ENCODE assay signal across 10 cellular contexts in the genomic region with DNA sequence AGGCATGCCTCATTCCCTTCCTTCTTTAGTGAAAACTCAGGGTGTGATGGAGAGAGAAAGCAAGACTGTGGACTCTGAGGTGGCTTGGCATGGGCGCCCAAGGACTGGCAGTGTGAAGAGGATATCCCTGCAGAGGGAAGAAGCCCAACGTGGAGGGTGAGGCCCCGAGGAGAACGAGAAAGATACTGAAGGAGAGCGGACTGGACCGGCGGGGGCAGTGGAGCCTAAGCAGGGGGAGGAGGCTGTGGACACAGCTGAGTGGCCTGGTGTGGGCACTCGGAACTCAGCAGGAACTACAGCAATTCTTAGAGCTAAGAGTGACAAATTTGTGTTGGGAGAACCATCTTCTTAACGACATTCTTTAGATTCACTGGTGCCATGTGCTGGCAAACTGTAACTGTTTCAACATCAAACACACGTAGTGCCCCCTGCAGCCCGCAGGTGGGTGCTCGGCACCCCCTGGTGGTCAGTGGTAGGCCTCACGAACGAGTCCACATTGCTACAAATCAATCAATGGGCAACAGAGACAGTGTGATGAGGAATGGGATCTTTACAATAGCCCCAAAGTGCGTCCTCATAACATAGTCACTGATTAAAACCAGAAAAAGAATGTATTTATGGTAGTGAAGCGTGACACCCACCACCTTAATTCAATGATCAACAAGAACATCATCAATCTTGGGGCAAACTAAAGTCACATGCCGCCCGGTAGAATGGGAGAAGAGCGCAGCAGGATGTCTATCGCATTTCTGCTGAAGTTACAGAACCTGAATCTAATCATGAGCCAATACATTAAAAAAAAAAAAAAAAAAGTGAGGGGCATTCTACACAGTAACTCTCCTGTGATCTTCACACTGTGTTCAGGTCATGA. TPM values are rescaled to one million over a fixed set of nuclear protein-coding genes. Genes with fewer than 3 reads are reported as not detected.
DNase-seq lines count a peak whose midpoint lies in the region; ATAC-seq and TF ChIP-seq lines count a peak whose summit lies in the region.
"Had no signal": no experiment of that assay in that cellular context is flagged by ENCODE, and none has a peak within 500 bp of the region (broad histone marks: within the 10 kb centered on the region; RNA-seq: fewer than 3 reads in every experiment).

No MANE protein-coding gene starts in this region.

- H3K27ac ChIP-seq in HL-60 (replicated peaks) (no peak overlapping the region), gastrocnemius medialis (no peak overlapping the region)
- H3K27ac ChIP-seq: BLaER1 had no signal

- H3K27me3 Mint-ChIP-seq in WTC11 (ENCODE audit: low read depth), result peaks cover 23% of the 10 kb centered on the region

- no peaks in the 10 kb centered on the region for H3K9me3 ChIP-seq in gastrocnemius medialis
- H3K9me3 ChIP-seq: BLaER1 had no signal

- POLR2A ChIA-PET in WTC11 (lab: Charles Lee), result no interaction called here

- TF ChIP-seq CTCF in HL-60 (IDR thresholded peaks at IDR 0.05; ENCODE audit: insufficient read depth, low read length) (peak; percentile 48), WTC11 (IDR thresholded peaks at IDR 0.05) (peak; percentile 79), fibroblast of pulmonary artery (IDR thresholded peaks at IDR 0.05; ENCODE audit: low read length, missing control alignments) (peak; percentile 67), gastrocnemius medialis (IDR thresholded peaks at IDR 0.05 in 4 of 5, conservative IDR thresholded peaks at IDR 0.05 in 1 of 5) (peak; percentile 19 to 62 (median 39))

- no peak overlapping the region for H3K4me3 ChIP-seq in HL-60 (replicated peaks; ENCODE audit: insufficient read depth, low read length)
- no peak overlapping the region for H3K4me3 ChIP-seq in fibroblast of pulmonary artery (replicated peaks; ENCODE audit: low read depth, low read length)
- no peak overlapping the region for H3K4me3 ChIP-seq in gastrocnemius medialis
- H3K4me3 ChIP-seq: BLaER1 had no signal

- DNase-seq in NCI-H1436 (lab: John Stamatoyannopoulos, UW) (peak; percentile 4), NCI-H1436 treated with DMSO at 0.1 percent for 48 hours (lab: John Stamatoyannopoulos, UW) (no peak), HL-60 (ENCODE audit: low read depth in 1 of 2, low spot score in 1 of 2) (peak; percentile 35 to 43), WTC11 (ENCODE audit: low spot score) (peak; percentile 73), fibroblast of pulmonary artery (ENCODE audit: low read depth) (peak; percentile 30), gastrocnemius medialis (no peak)

- in situ Hi-C loops in gastrocnemius medialis (cut with MboI; ENCODE audit: low sequenced_read_pairs in 4 of 4), result no loop called here

- H3K27me3 ChIP-seq in HL-60 (ENCODE audit: insufficient read depth, poor library complexity, severe bottlenecking) (no peaks in the 10 kb centered on the region), gastrocnemius medialis (no peaks in the 10 kb centered on the region)
- H3K27me3 ChIP-seq: BLaER1 had no signal

- H3K4me1 Mint-ChIP-seq in WTC11, result peaks cover 4% of the 10 kb centered on the region

- peaks cover 7% of the 10 kb centered on the region for H3K9me3 Mint-ChIP-seq in WTC11

- peaks cover 5% of the 10 kb centered on the region for H3K36me3 Mint-ChIP-seq in WTC11

- H3K36me3 ChIP-seq in gastrocnemius medialis, result no peaks in the 10 kb centered on the region
- H3K36me3 ChIP-seq: BLaER1 had no signal

- CTCF ChIA-PET in WTC11 (lab: Charles Lee), result no interaction called here

- ATAC-seq in WTC11 (peak; percentile 84), gastrocnemius medialis (no peak), HG02623 (IDR thresholded peaks at IDR 0.05; ENCODE audit: unreplicated experiment) (no peak), GM19455 (IDR thresholded peaks at IDR 0.05; ENCODE audit: unreplicated experiment) (no peak)

- intact Hi-C loops in gastrocnemius medialis (cut with DNase I; ENCODE audit: low total_unique reads), result loop anchor here (5.0 kb wide), 1 partner anchor 236 kb away; no protein-coding TSS in a partner anchor

- H3K4me1 ChIP-seq in gastrocnemius medialis, result no peaks in the 10 kb centered on the region

- H3K4me3 Mint-ChIP-seq in WTC11, result no peak overlapping the region

- no peak for TF ChIP-seq POLR2A in gastrocnemius medialis (IDR thresholded peaks at IDR 0.05)

- H3K27ac Mint-ChIP-seq in WTC11, result no peak overlapping the region

TF ChIP-seq in WTC11, 78 proteins besides CTCF, POLR2A, EP300 and RAD21:
- TF ChIP-seq CREM (CRISPR knock-in tag; IDR thresholded peaks at IDR 0.05), result no peak
- TF ChIP-seq, protein P1, sequence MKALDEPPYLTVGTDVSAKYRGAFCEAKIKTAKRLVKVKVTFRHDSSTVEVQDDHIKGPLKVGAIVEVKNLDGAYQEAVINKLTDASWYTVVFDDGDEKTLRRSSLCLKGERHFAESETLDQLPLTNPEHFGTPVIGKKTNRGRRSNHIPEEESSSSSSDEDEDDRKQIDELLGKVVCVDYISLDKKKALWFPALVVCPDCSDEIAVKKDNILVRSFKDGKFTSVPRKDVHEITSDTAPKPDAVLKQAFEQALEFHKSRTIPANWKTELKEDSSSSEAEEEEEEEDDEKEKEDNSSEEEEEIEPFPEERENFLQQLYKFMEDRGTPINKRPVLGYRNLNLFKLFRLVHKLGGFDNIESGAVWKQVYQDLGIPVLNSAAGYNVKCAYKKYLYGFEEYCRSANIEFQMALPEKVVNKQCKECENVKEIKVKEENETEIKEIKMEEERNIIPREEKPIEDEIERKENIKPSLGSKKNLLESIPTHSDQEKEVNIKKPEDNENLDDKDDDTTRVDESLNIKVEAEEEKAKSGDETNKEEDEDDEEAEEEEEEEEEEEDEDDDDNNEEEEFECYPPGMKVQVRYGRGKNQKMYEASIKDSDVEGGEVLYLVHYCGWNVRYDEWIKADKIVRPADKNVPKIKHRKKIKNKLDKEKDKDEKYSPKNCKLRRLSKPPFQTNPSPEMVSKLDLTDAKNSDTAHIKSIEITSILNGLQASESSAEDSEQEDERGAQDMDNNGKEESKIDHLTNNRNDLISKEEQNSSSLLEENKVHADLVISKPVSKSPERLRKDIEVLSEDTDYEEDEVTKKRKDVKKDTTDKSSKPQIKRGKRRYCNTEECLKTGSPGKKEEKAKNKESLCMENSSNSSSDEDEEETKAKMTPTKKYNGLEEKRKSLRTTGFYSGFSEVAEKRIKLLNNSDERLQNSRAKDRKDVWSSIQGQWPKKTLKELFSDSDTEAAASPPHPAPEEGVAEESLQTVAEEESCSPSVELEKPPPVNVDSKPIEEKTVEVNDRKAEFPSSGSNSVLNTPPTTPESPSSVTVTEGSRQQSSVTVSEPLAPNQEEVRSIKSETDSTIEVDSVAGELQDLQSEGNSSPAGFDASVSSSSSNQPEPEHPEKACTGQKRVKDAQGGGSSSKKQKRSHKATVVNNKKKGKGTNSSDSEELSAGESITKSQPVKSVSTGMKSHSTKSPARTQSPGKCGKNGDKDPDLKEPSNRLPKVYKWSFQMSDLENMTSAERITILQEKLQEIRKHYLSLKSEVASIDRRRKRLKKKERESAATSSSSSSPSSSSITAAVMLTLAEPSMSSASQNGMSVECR (CRISPR knock-in tag; IDR thresholded peaks at IDR 0.05; ENCODE audit: borderline replicate concordance), result no peak
- TF ChIP-seq, protein P2, sequence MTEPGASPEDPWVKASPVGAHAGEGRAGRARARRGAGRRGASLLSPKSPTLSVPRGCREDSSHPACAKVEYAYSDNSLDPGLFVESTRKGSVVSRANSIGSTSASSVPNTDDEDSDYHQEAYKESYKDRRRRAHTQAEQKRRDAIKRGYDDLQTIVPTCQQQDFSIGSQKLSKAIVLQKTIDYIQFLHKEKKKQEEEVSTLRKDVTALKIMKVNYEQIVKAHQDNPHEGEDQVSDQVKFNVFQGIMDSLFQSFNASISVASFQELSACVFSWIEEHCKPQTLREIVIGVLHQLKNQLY (CRISPR knock-in tag; IDR thresholded peaks at IDR 0.05), result no peak
- no peak for TF ChIP-seq ZNF263 (CRISPR knock-in tag; IDR thresholded peaks at IDR 0.05; ENCODE audit: low read depth)
- no peak for TF ChIP-seq ZMAT4 (CRISPR knock-in tag; IDR thresholded peaks at IDR 0.05)
- no peak for TF ChIP-seq SP1 (CRISPR knock-in tag; conservative IDR thresholded peaks at IDR 0.05)
- no peak for TF ChIP-seq E2F1 (CRISPR knock-in tag; IDR thresholded peaks at IDR 0.05)
- TF ChIP-seq NFATC4 (CRISPR knock-in tag; IDR thresholded peaks at IDR 0.05), result no peak

RNA-seq across cellular contexts. Expression of gene SFTPA1, which starts 2.0 kb away (rescaled TPM):
- total RNA-seq in WTC11 (2021) (3.8 to 7.6 TPM (median 4.4 TPM) in 3 replicates), gastrocnemius medialis (not detected)
- total RNA-seq: skeletal muscle tissue had no signal

RNA-seq across cellular contexts. Expression of gene SFTPA2, which starts 48.5 kb away (rescaled TPM):
- total RNA-seq in WTC11 (2021) (4.6 to 5.9 TPM (median 5.7 TPM) in 3 replicates), gastrocnemius medialis (not detected)

Comparison
In these comparisons a context has a peak if more than half of its experiments do, and no peak if none do; other contexts are left out.
1. DNase-seq: peak in NCI-H1436 (single experiment), HL-60 (2 of 2), WTC11 (single experiment) and fibroblast of pulmonary artery (single experiment); none in NCI-H1436 treated with DMSO at 0.1 percent for 48 hours (single experiment) and gastrocnemius medialis (0 of 2).
2. Peak in every context shown above with its lines, with median percentiles within 50 percentile points of each other: CTCF ChIP-seq.